ENCODE assay signal across 18 cellular contexts in the genomic region with DNA sequence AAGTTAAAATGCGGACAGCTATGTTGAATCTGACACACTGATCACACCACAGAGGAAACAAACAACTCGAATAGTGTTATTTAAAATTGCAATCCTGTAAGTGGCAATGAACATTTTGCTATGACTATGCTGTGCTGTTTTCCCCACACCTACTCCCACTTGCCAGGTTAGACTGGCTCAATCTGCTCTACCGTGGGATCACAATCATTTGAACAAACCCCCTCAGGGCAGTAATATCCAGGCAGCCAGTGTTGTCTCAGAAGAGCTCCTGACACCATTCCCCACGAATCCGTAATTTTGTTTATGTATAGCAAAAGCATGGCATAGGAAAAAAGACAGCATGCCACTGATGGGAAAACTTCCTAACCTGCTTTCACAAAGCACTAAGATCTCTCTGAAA.
"Had no signal": no experiment of that assay in that cellular context is flagged by ENCODE, and none has a peak within 500 bp of the region (broad histone marks: within the 10 kb centered on the region; RNA-seq: fewer than 3 reads in every experiment).

No MANE protein-coding gene starts in this region.

- H3K4me3 Mint-ChIP-seq: natural killer cell, T-helper 17 cell, type B pancreatic cell had no signal

- H3K27ac Mint-ChIP-seq: activated T-helper 2 cell treated with anti-CD3 and anti-CD28 coated beads, Interferon-gamma antibody, Interleukin-2, Interleukin-4, amounts not matched to agents 10 μg/mL and 5 μg/mL and 100 μg/mL, durations not matched to agents 14 hours and 24 hours and 36 hours; natural killer cell; T-helper 17 cell; type B pancreatic cell had no signal

- H3K9me3 Mint-ChIP-seq: activated T-helper 2 cell treated with anti-CD3 and anti-CD28 coated beads, Interferon-gamma antibody, Interleukin-2, Interleukin-4, amounts not matched to agents 10 μg/mL and 5 μg/mL and 100 μg/mL, durations not matched to agents 14 hours and 24 hours and 36 hours; type B pancreatic cell had no signal

- H3K27me3 ChIP-seq: adrenal gland, gastroesophageal sphincter, suprapubic skin had no signal

- H3K4me1 ChIP-seq: adrenal gland, gastroesophageal sphincter, psoas muscle, suprapubic skin had no signal

- H3K27me3 Mint-ChIP-seq: T-helper 17 cell, type B pancreatic cell had no signal

- H3K4me1 Mint-ChIP-seq: natural killer cell, T-helper 17 cell had no signal

- H3K4me3 ChIP-seq: adrenal gland, gastroesophageal sphincter, lung, mucosa of descending colon, psoas muscle, suprapubic skin had no signal

- H3K36me3 Mint-ChIP-seq: natural killer cell, type B pancreatic cell had no signal

- DNase-seq: activated CD4-positive, CD25-positive, alpha-beta regulatory T cell; activated naive CD4-positive, alpha-beta T cell treated with anti-CD3 and anti-CD28 coated beads, Interleukin-2, amount 50 U/mL, for 16 hours; adrenal gland; central memory CD4-positive, alpha-beta T cell; cortex of kidney; effector CD8-positive, alpha-beta T cell; hippocampal formation; mucosa of descending colon; natural killer cell; psoas muscle; stimulated activated CD4-positive, alpha-beta T cell treated with anti-CD3 and anti-CD28 coated beads, Interleukin-2, amount 100 ng/mL, for 48 hours; stimulated activated naive CD8-positive, alpha-beta T cell treated with anti-CD3 and anti-CD28 coated beads, Interleukin-15, Interleukin-2, amounts not matched to agents 100 U/mL and 50 U/mL, for 24 hours; T-helper 17 cell had no signal

- H3K36me3 ChIP-seq: adrenal gland, gastroesophageal sphincter, suprapubic skin had no signal

- ATAC-seq: gastroesophageal sphincter; mucosa of descending colon; natural killer cell; psoas muscle; stimulated activated naive CD8-positive, alpha-beta T cell treated with anti-CD3 and anti-CD28 coated beads, Interleukin-15, Interleukin-2, amounts not matched to agents 100 U/mL and 50 U/mL, for 24 hours; T-helper 17 cell had no signal

- H3K27ac ChIP-seq: adrenal gland, gastroesophageal sphincter, psoas muscle, suprapubic skin had no signal
